In the genomic region with DNA sequence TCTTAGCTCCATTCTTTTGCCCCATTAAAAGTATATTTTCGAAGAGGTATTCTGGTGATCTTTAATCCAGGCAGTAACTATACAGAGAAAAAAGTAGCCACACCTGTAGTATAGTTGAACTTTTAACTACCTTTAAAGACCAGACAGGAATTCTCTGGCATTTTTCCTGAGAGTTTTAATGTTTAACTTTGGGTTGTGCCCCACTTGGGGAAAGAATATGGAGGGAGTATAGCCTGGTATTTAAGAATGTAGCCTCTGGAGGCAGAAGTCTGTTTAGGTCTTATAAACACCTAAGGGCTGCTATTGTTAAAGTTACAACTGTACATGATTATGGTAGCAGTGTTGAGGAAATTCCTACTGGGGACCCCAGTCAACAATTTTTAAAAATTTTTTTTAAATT, we compare ENCODE assay signal across 1 cellular context.
TF ChIP-seq lines count a peak whose summit lies in the region.

No MANE protein-coding gene starts in this region.

TF ChIP-seq in liver, 16 proteins besides CTCF, POLR2A, EP300 and RAD21 (continued from another document):
- TF ChIP-seq FOXA2 (IDR thresholded peaks at IDR 0.05) = no peak
- TF ChIP-seq YY1 (IDR thresholded peaks at IDR 0.05) = peak; percentile 64
